Comparison of ENCODE assay signal across 18 cellular contexts in genomic region chr19:3827306-3827705, GRCh38. TPM values are rescaled to one million over a fixed set of nuclear protein-coding genes. Genes with fewer than 3 reads are reported as not detected.
DNase-seq lines count a peak whose midpoint lies in the region; ATAC-seq and TF ChIP-seq lines count a peak whose summit lies in the region.
"Had no signal": no experiment of that assay in that cellular context is flagged by ENCODE, and none has a peak within 500 bp of the region (broad histone marks: within the 10 kb centered on the region; RNA-seq: fewer than 3 reads in every experiment).

No MANE protein-coding gene starts in this region.

- H2AFZ ChIP-seq in osteoblast (ENCODE audit: low read length) = no peak overlapping the region

- no peaks in the 10 kb centered on the region for H3K9me3 Mint-ChIP-seq in activated CD8-positive, alpha-beta memory T cell treated with anti-CD3 and anti-CD28 coated beads, Interleukin-2, amount 10 ng/mL, durations not matched to agents 7 days and 5 days (ENCODE audit: low read depth)
- H3K9me3 Mint-ChIP-seq: CD4-positive, alpha-beta T cell; CD8-positive, alpha-beta T cell had no signal

- no peaks in the 10 kb centered on the region for H3K4me1 ChIP-seq in osteoblast (ENCODE audit: insufficient read depth, low read length)
- H3K4me1 ChIP-seq: A549, Caco-2 had no signal

- DNase-seq in Right ventricle myocardium inferior (ENCODE audit: missing footprints) (peak; percentile 31), Right ventricle myocardium superior (no peak), osteoblast (ENCODE audit: insufficient read length, low spot score, missing footprints) (peak; percentile 9), KG1 (lab: John Stamatoyannopoulos, UW) (no peak)
- DNase-seq in activated CD8-positive, alpha-beta memory T cell treated with anti-CD3 and anti-CD28 coated beads, Interleukin-2, amount 10 ng/mL, durations not matched to agents 7 days and 5 days = no peak
- DNase-seq: AML-193; Caco-2; Calu3; CD4-positive, alpha-beta T cell; DMS79 treated with DMSO at 0.1 percent for 48 hours; GF-D8 had no signal

- no peak for TF ChIP-seq CTCF in osteoblast (IDR thresholded peaks at IDR 0.05; ENCODE audit: extremely low read depth, low read depth, low read length)

- CTCF ChIA-PET in activated CD8-positive, alpha-beta memory T cell treated with anti-CD3 and anti-CD28 coated beads, Interleukin-2, amount 10 ng/mL, durations not matched to agents 7 days and 5 days (lab: Charles Lee) = interaction anchor here (0.7 kb wide), 1 partner anchor 9 kb away, joined by 3 read pairs; no protein-coding TSS in a partner anchor

- ATAC-seq in Right ventricle myocardium inferior (no peak), Right ventricle myocardium superior (ENCODE audit: poor library complexity) (no peak)
- no peak for ATAC-seq in activated CD8-positive, alpha-beta memory T cell treated with anti-CD3 and anti-CD28 coated beads, Interleukin-2, amount 10 ng/mL, durations not matched to agents 7 days and 5 days
- ATAC-seq: A549; CD8-positive, alpha-beta T cell had no signal

- no peak overlapping the region for H3K4me3 Mint-ChIP-seq in activated CD8-positive, alpha-beta memory T cell treated with anti-CD3 and anti-CD28 coated beads, Interleukin-2, amount 10 ng/mL, durations not matched to agents 7 days and 5 days
- H3K4me3 Mint-ChIP-seq: B cell; CD4-positive, alpha-beta T cell; CD8-positive, alpha-beta T cell had no signal

- H3K27me3 ChIP-seq in osteoblast (ENCODE audit: insufficient read depth, low read length) = peaks cover 26% of the 10 kb centered on the region

- H3K4me1 Mint-ChIP-seq in activated CD8-positive, alpha-beta memory T cell treated with anti-CD3 and anti-CD28 coated beads, Interleukin-2, amount 10 ng/mL, durations not matched to agents 7 days and 5 days = peaks cover 13% of the 10 kb centered on the region

- intact Hi-C loops in Right ventricle myocardium inferior (cut with DNase I) (no loop called here), Right ventricle myocardium superior (cut with DNase I) (no loop called here)

- H4K20me1 ChIP-seq in osteoblast (ENCODE audit: insufficient read depth, low read length) = no peaks in the 10 kb centered on the region
- H4K20me1 ChIP-seq: BLaER1 treated with 17β-estradiol and CSF1 and Interleukin-3, amounts not matched to agents 10 nM and 100 nM had no signal

- no peaks in the 10 kb centered on the region for H3K36me3 ChIP-seq in osteoblast (ENCODE audit: insufficient read depth, low read length)
- H3K36me3 ChIP-seq: BLaER1 treated with 17β-estradiol and CSF1 and Interleukin-3, amounts not matched to agents 10 nM and 100 nM had no signal

- H3K4me2 ChIP-seq in osteoblast (ENCODE audit: insufficient read depth, low read length) = no peak overlapping the region
- H3K4me2 ChIP-seq: A549; BLaER1 treated with 17β-estradiol and CSF1 and Interleukin-3, amounts not matched to agents 10 nM and 100 nM had no signal

- no peaks in the 10 kb centered on the region for H3K79me2 ChIP-seq in osteoblast (ENCODE audit: insufficient read depth, low read length)

- no peak overlapping the region for H3K4me3 ChIP-seq in osteoblast (ENCODE audit: insufficient read depth, low read length)
- H3K4me3 ChIP-seq: A549; BLaER1 treated with 17β-estradiol and CSF1 and Interleukin-3, amounts not matched to agents 10 nM and 100 nM had no signal

- H3K27ac Mint-ChIP-seq in activated CD8-positive, alpha-beta memory T cell treated with anti-CD3 and anti-CD28 coated beads, Interleukin-2, amount 10 ng/mL, durations not matched to agents 7 days and 5 days = no peak overlapping the region
- H3K27ac Mint-ChIP-seq: B cell; CD4-positive, alpha-beta T cell; CD8-positive, alpha-beta T cell had no signal

- no peaks in the 10 kb centered on the region for H3K27me3 Mint-ChIP-seq in activated CD8-positive, alpha-beta memory T cell treated with anti-CD3 and anti-CD28 coated beads, Interleukin-2, amount 10 ng/mL, durations not matched to agents 7 days and 5 days
- H3K27me3 Mint-ChIP-seq: CD4-positive, alpha-beta T cell had no signal

- H3K27ac ChIP-seq in osteoblast (ENCODE audit: low read depth, low read length) = no peak overlapping the region
- H3K27ac ChIP-seq: 22Rv1; A549; BLaER1 treated with 17β-estradiol and CSF1 and Interleukin-3, amounts not matched to agents 10 nM and 100 nM; C4-2B had no signal

- no peaks in the 10 kb centered on the region for H3K36me3 Mint-ChIP-seq in activated CD8-positive, alpha-beta memory T cell treated with anti-CD3 and anti-CD28 coated beads, Interleukin-2, amount 10 ng/mL, durations not matched to agents 7 days and 5 days
- H3K36me3 Mint-ChIP-seq: CD8-positive, alpha-beta T cell had no signal

- no peaks in the 10 kb centered on the region for H3K9me3 ChIP-seq in osteoblast (ENCODE audit: low read depth, low read length)
- H3K9me3 ChIP-seq: A549; BLaER1 treated with 17β-estradiol and CSF1 and Interleukin-3, amounts not matched to agents 10 nM and 100 nM; Caco-2 had no signal

RNA-seq across cellular contexts. Expression of gene MATK, which starts 41.1 kb away (rescaled TPM):
- total RNA-seq in Right ventricle myocardium inferior (0.43 TPM), Right ventricle myocardium superior (0.24 TPM), osteoblast (not detected in 2 replicates)
- total RNA-seq in activated CD8-positive, alpha-beta memory T cell treated with anti-CD3 and anti-CD28 coated beads, Interleukin-2, amount 10 ng/mL, durations not matched to agents 7 days and 5 days = 10 to 100 TPM; 26.8 to 30.8 TPM
- total RNA-seq: Calu3 had no signal

RNA-seq across cellular contexts. Expression of gene ZFR2, which starts 41.5 kb away (rescaled TPM):
- total RNA-seq in Right ventricle myocardium inferior (not detected), Right ventricle myocardium superior (not detected), osteoblast (not detected in 2 replicates)
- under 1 TPM; 0.26 TPM for total RNA-seq in activated CD8-positive, alpha-beta memory T cell treated with anti-CD3 and anti-CD28 coated beads, Interleukin-2, amount 10 ng/mL, durations not matched to agents 7 days and 5 days
- total RNA-seq: A172, Caco-2, Calu3 had no signal

RNA-seq across cellular contexts. Expression of gene ATCAY, which starts 53.2 kb away (rescaled TPM):
- total RNA-seq in Right ventricle myocardium inferior (not detected), Right ventricle myocardium superior (not detected), osteoblast (not detected in 2 replicates)
- not detected for total RNA-seq in activated CD8-positive, alpha-beta memory T cell treated with anti-CD3 and anti-CD28 coated beads, Interleukin-2, amount 10 ng/mL, durations not matched to agents 7 days and 5 days
- total RNA-seq: A172; B cell; Caco-2; Calu3; CD4-positive, alpha-beta T cell; CD8-positive, alpha-beta T cell had no signal

RNA-seq across cellular contexts. Expression of gene RAX2, which starts 55.3 kb away (rescaled TPM):
- total RNA-seq in Right ventricle myocardium inferior (not detected), Right ventricle myocardium superior (not detected), osteoblast (not detected in 2 replicates)
- total RNA-seq in activated CD8-positive, alpha-beta memory T cell treated with anti-CD3 and anti-CD28 coated beads, Interleukin-2, amount 10 ng/mL, durations not matched to agents 7 days and 5 days = not detected
- total RNA-seq: A172; B cell; Caco-2; Calu3; CD4-positive, alpha-beta T cell; CD8-positive, alpha-beta T cell had no signal

Comparison
In these comparisons a context has a peak if more than half of its experiments do, and no peak if none do; other contexts are left out.
1. DNase-seq: peak in Right ventricle myocardium inferior (single experiment) and osteoblast (single experiment); none in Right ventricle myocardium superior (single experiment), KG1 (single experiment) and activated CD8-positive, alpha-beta memory T cell treated with anti-CD3 and anti-CD28 coated beads, Interleukin-2, amount 10 ng/mL, durations not matched to agents 7 days and 5 days (single experiment).
2. RNA of gene MATK, which starts 41.1 kb away (total RNA-seq): 26.8 to 30.8 TPM in activated CD8-positive, alpha-beta memory T cell treated with anti-CD3 and anti-CD28 coated beads, Interleukin-2, amount 10 ng/mL, durations not matched to agents 7 days and 5 days; 0.43 TPM in Right ventricle myocardium inferior (single experiment), 0.24 TPM in Right ventricle myocardium superior (single experiment) and not detected in osteoblast; every median in the first group is over 10 times any median in the second.